ENCODE assay signal across 11 cellular contexts in genomic region chr19:38392707-38393308, GRCh38. TPM values are rescaled to one million over a fixed set of nuclear protein-coding genes. Genes with fewer than 3 reads are reported as not detected.
DNase-seq lines count a peak whose midpoint lies in the region; ATAC-seq, FAIRE-seq and TF ChIP-seq lines count a peak whose summit lies in the region.
"Had no signal": no experiment of that assay in that cellular context is flagged by ENCODE, and none has a peak within 500 bp of the region (broad histone marks: within the 10 kb centered on the region; RNA-seq: fewer than 3 reads in every experiment).

No MANE protein-coding gene starts in this region.

- H3K79me2 ChIP-seq in astrocyte (ENCODE audit: insufficient read depth, low read length), result peaks cover 24% of the 10 kb centered on the region

- H2AFZ ChIP-seq in astrocyte (ENCODE audit: low read depth, low read length), result no peak overlapping the region

- peak; percentile 9 for FAIRE-seq in astrocyte (lab: Jason Lieb, UNC)

- intact Hi-C loops in right lobe of liver (cut with DNase I) (loop anchor here in 1 of 2 donors (10.0 kb wide), 1 partner anchor 232 kb away; no protein-coding TSS in a partner anchor), adrenal gland (cut with DNase I) (no loop called here)

- peaks cover 12% of the 10 kb centered on the region for H3K4me1 Mint-ChIP-seq in astrocyte (ENCODE audit: low read depth, unreplicated experiment)

- H3K27me3 Mint-ChIP-seq in astrocyte (ENCODE audit: low read depth, unreplicated experiment), result peaks cover 12% of the 10 kb centered on the region

- H3K9ac ChIP-seq in astrocyte (ENCODE audit: low read length), result no peak overlapping the region

- ATAC-seq in right lobe of liver, result peak in 2 of 4 donors; percentile 15 to 57

- H3K27ac ChIP-seq in astrocyte (ENCODE audit: low read depth, low read length), result no peak overlapping the region
- no peak overlapping the region for H3K27ac ChIP-seq in right lobe of liver
- H3K27ac ChIP-seq in adrenal gland, result no peak overlapping the region

- TF ChIP-seq CTCF in astrocyte (IDR thresholded peaks at IDR 0.05; ENCODE audit: insufficient read depth, low read depth, low read length), result no peak
- no peak for TF ChIP-seq CTCF in right lobe of liver (IDR thresholded peaks at IDR 0.05)
- TF ChIP-seq CTCF in adrenal gland (IDR thresholded peaks at IDR 0.05), result no peak

- peaks cover 6% of the 10 kb centered on the region for H3K9me3 Mint-ChIP-seq in astrocyte (ENCODE audit: unreplicated experiment)
- H3K9me3 Mint-ChIP-seq: CD8-positive, alpha-beta memory T cell had no signal

- H3K4me1 ChIP-seq in astrocyte (ENCODE audit: insufficient read depth, low read length) (peaks cover 23% of the 10 kb centered on the region), right lobe of liver (no peaks in the 10 kb centered on the region), adrenal gland (replicated peaks in 1 of 2) (peaks cover 1 to 13% of the 10 kb centered on the region in 2 donors)

- H3K4me3 ChIP-seq in astrocyte (ENCODE audit: insufficient read depth, low read depth, low read length) (no peak overlapping the region), right lobe of liver (no peak overlapping the region), adrenal gland (no peak overlapping the region)

- H4K20me1 ChIP-seq in astrocyte (ENCODE audit: insufficient read depth, low read length), result peaks cover 38% of the 10 kb centered on the region

- peak overlapping the region; percentile 48 for H3K4me3 Mint-ChIP-seq in astrocyte (ENCODE audit: unreplicated experiment)

- 17% methylated on average over 3 of the region's 6 CpGs for WGBS in right lobe of liver (ENCODE audit: insufficient coverage, low coverage, low lambda C conversion rate, missing lambda C conversion rate)
- 61 to 66% (median 64%) methylated on average over 6 of the region's 6 CpGs for WGBS in adrenal gland, 4 donors

- no peak overlapping the region for H3K27ac Mint-ChIP-seq in astrocyte (ENCODE audit: unreplicated experiment)

- H3K9me3 ChIP-seq in astrocyte (ENCODE audit: insufficient read depth, low read depth, low read length) (no peaks in the 10 kb centered on the region), right lobe of liver (no peaks in the 10 kb centered on the region), adrenal gland (replicated peaks in 1 of 3) (no peaks in the 10 kb centered on the region)

- peak; percentile 73 for DNase-seq in EH (ENCODE audit: low read depth)
- DNase-seq in HuH-7 (ENCODE audit: low spot score), result peak; percentile 75
- DNase-seq in astrocyte (ENCODE audit: low read depth), result peak; percentile 40
- no peak for DNase-seq in right lobe of liver
- DNase-seq in stimulated activated naive CD4-positive, alpha-beta T cell treated with Interleukin-2 at 50 U/mL for 16 hours (lab: John Stamatoyannopoulos, UW), result no peak
- DNase-seq in adrenal gland, result no peak
- DNase-seq in NCI-H2196 (lab: John Stamatoyannopoulos, UW; ENCODE audit: unreplicated experiment), result no peak
- no peak for DNase-seq in putamen (ENCODE audit: low spot score)
- DNase-seq: CD8-positive, alpha-beta memory T cell; NCI-H1694 treated with DMSO at 0.1 percent for 48 hours; NCI-H774 had no signal

- no peaks in the 10 kb centered on the region for H3K27me3 ChIP-seq in astrocyte (ENCODE audit: insufficient read depth, low read length)
- no peaks in the 10 kb centered on the region for H3K27me3 ChIP-seq in right lobe of liver
- H3K27me3 ChIP-seq in adrenal gland, result peaks cover 26% of the 10 kb centered on the region

- peak overlapping the region; percentile 42 for H3K4me2 ChIP-seq in astrocyte (ENCODE audit: low read length)

- peak; percentile 15 for TF ChIP-seq POLR2A in right lobe of liver (IDR thresholded peaks at IDR 0.05)
- no peak for TF ChIP-seq POLR2A in adrenal gland (IDR thresholded peaks at IDR 0.05)

- H3K36me3 ChIP-seq in astrocyte (ENCODE audit: insufficient read depth, low read length) (peaks cover 14% of the 10 kb centered on the region), right lobe of liver (no peaks in the 10 kb centered on the region), adrenal gland (replicated peaks in 1 of 2) (no peaks in the 10 kb centered on the region)

- peaks cover 25% of the 10 kb centered on the region for H3K36me3 Mint-ChIP-seq in astrocyte (ENCODE audit: low read depth, unreplicated experiment)
- H3K36me3 Mint-ChIP-seq: CD8-positive, alpha-beta memory T cell had no signal

RNA-seq across cellular contexts. Expression of gene SPRED3, which starts 4.3 kb away (rescaled TPM):
- total RNA-seq in astrocyte (17.3 and 19.0 TPM in 2 replicates), right lobe of liver (under 1 TPM in 4 of 6 experiments, not detected in 2; 0.12 to 0.37 (median 0.22) TPM), adrenal gland (1 to 10 TPM in 3 of 8 donors, under 1 TPM in 4, not detected in 1; 0.09 to 3.3 (median 0.55) TPM)
- 1 to 10 TPM; 1.4 TPM for polyA plus RNA-seq in adrenal gland
- polyA plus RNA-seq: CD8-positive, alpha-beta memory T cell had no signal

RNA-seq across cellular contexts. Expression of gene GGN, which starts 5.0 kb away (rescaled TPM):
- total RNA-seq in astrocyte (2.1 and 2.8 TPM in 2 replicates), right lobe of liver (not detected), adrenal gland (1 to 10 TPM in 1 of 8 donors, under 1 TPM in 5, not detected in 2; 0.57 to 1.4 (median 0.78) TPM)
- 1 to 10 TPM in 1 of 3 donors, under 1 TPM in 1, not detected in 1; 0.88 to 1.6 TPM for polyA plus RNA-seq in adrenal gland
- polyA plus RNA-seq: CD8-positive, alpha-beta memory T cell had no signal

RNA-seq across cellular contexts. Expression of gene FAM98C, which starts 10.1 kb away (rescaled TPM):
- total RNA-seq in astrocyte (11.9 and 15.0 TPM in 2 replicates), right lobe of liver (10 to 100 TPM in 3 of 6 experiments, 1 to 10 TPM in 3; 7.6 to 19.8 (median 9.8) TPM), adrenal gland (10 to 100 TPM; 13.4 to 33.5 (median 17.0) TPM)
- 10 to 100 TPM in 2 of 3 donors, 1 to 10 TPM in 1; 5.3 to 25.7 (median 20.8) TPM for polyA plus RNA-seq in adrenal gland

RNA-seq across cellular contexts. Expression of gene PSMD8, which starts 18.4 kb away (rescaled TPM):
- total RNA-seq in astrocyte (215 and 218 TPM in 2 replicates), right lobe of liver (100 to 1,000 TPM in 2 of 6 experiments, 10 to 100 TPM in 4; 69.2 to 181 (median 75.2) TPM), adrenal gland (100 to 1,000 TPM; 121 to 330 (median 205) TPM)
- polyA plus RNA-seq in adrenal gland, result 100 to 1,000 TPM in 1 of 3 donors, 10 to 100 TPM in 2; 53.1 to 268 (median 64.5) TPM

RNA-seq across cellular contexts. Expression of gene RASGRP4, which starts 33.2 kb away (rescaled TPM):
- total RNA-seq in astrocyte (not detected in 2 replicates), right lobe of liver (1 to 10 TPM in 2 of 6 experiments, under 1 TPM in 4; 0.77 to 1.5 (median 0.93) TPM), adrenal gland (1 to 10 TPM; 2.9 to 10.0 (median 4.4) TPM)
- 1 to 10 TPM; 1.3 to 4.5 (median 2.7) TPM for polyA plus RNA-seq in adrenal gland
- polyA plus RNA-seq: CD8-positive, alpha-beta memory T cell had no signal

Comparison
In these comparisons a context has a peak if more than half of its experiments do, and no peak if none do; other contexts are left out.
1. DNase-seq: peak in EH (single experiment), HuH-7 (single experiment) and astrocyte (single experiment); none in right lobe of liver (0 of 3), stimulated activated naive CD4-positive, alpha-beta T cell treated with Interleukin-2 at 50 U/mL for 16 hours (single experiment), adrenal gland (0 of 7), NCI-H2196 (single experiment) and putamen (single experiment).